In the genomic region with DNA sequence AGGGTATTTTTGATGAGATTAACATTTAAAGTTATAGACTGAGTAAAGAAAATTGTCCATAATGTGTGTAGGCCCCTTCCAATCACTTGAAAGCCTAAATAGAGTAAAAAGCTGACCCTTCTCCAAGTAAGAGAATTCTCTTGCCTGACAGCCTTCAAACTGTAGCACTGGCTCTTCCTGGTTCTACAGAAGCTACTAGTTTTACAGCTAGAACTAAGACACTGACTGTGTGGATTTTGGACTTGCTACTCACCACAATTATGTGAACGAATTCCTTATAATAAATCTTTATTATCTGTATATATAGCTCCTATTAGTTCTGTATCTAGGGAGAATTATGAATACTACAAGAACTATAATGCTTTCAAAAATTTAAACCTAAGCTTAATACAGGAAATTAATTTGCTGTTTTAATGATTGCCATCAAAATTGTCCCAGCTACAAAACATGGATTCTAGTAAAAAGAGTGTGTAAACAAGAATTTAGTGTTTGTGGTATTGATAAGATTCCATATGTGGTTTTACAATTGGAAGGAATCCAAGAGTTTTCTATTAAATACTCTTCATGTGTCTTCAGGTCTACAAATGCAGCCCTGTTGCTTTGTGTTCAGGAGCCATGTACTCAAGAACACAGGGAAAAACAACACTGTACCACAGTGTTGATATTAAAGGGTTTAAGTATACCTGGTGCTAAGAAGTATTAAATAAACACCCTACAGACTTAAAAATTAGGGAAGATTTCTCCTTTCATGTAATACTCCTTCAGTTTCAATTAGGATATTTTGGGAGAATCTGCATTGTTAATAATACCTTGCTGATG, we compare ENCODE assay signal across 1 cellular context.
TF ChIP-seq lines count a peak whose summit lies in the region.

No MANE protein-coding gene starts in this region.

TF ChIP-seq in WTC11, 78 proteins besides CTCF, POLR2A, EP300 and RAD21:
- TF ChIP-seq ZNF532 (CRISPR knock-in tag; IDR thresholded peaks at IDR 0.05; ENCODE audit: borderline replicate concordance) (no peak), NR3C1 (CRISPR knock-in tag; conservative IDR thresholded peaks at IDR 0.05; ENCODE audit: low read depth) (no peak), ZNF423 (CRISPR knock-in tag; IDR thresholded peaks at IDR 0.05) (no peak), MAX (CRISPR knock-in tag; IDR thresholded peaks at IDR 0.05) (no peak), SMAD4 (CRISPR knock-in tag; IDR thresholded peaks at IDR 0.05) (no peak), ZNF416 (CRISPR knock-in tag; IDR thresholded peaks at IDR 0.05) (no peak), ZNF138 (CRISPR knock-in tag; conservative IDR thresholded peaks at IDR 0.05) (no peak), CREM (CRISPR knock-in tag; IDR thresholded peaks at IDR 0.05) (no peak)
- TF ChIP-seq, protein P1, sequence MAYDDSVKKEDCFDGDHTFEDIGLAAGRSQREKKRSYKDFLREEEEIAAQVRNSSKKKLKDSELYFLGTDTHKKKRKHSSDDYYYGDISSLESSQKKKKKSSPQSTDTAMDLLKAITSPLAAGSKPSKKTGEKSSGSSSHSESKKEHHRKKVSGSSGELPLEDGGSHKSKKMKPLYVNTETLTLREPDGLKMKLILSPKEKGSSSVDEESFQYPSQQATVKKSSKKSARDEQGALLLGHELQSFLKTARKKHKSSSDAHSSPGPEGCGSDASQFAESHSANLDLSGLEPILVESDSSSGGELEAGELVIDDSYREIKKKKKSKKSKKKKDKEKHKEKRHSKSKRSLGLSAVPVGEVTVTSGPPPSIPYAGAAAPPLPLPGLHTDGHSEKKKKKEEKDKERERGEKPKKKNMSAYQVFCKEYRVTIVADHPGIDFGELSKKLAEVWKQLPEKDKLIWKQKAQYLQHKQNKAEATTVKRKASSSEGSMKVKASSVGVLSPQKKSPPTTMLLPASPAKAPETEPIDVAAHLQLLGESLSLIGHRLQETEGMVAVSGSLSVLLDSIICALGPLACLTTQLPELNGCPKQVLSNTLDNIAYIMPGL (CRISPR knock-in tag; IDR thresholded peaks at IDR 0.05), result no peak
